7 cellular contexts compared by ENCODE assay signal in genomic region chr6:149145800-149146199, GRCh38.
A peak's percentile ranks its signal among the peaks of the same experiment; 100 is the strongest.
DNase-seq lines count a peak whose midpoint lies in the region; ATAC-seq lines count a peak whose summit lies in the region.
"Not testable (repeated sequence)": the region's sequence is repeated elsewhere in the genome, so short reads cannot be mapped to it uniquely, and the experiment has no call there.

No MANE protein-coding gene starts in this region.

- not testable (repeated sequence) for ATAC-seq in activated CD4-positive, alpha-beta T cell treated with anti-CD3 and anti-CD28 coated beads for 36 hours; naive thymus-derived CD8-positive, alpha-beta T cell

- H3K36me3 Mint-ChIP-seq in CD8-positive, alpha-beta memory T cell = peaks cover 12 to 41% (median 38%) of the 10 kb centered on the region in 3 donors
- peaks cover 58% of the 10 kb centered on the region for H3K36me3 Mint-ChIP-seq in T-helper 1 cell treated with Interleukin-12 subunit alpha and Interleukin-12 subunit beta and Interleukin-4 antibody, amounts not matched to agents 30 μg/mL and 1 μg/mL, for 36 hours (ENCODE audit: low read depth)
- peaks cover 30% of the 10 kb centered on the region for H3K36me3 Mint-ChIP-seq in activated CD4-positive, alpha-beta T cell treated with anti-CD3 and anti-CD28 coated beads for 36 hours (ENCODE audit: low read depth)
- peaks cover 83% of the 10 kb centered on the region for H3K36me3 Mint-ChIP-seq in activated CD4-positive, alpha-beta memory T cell treated with anti-CD3 and anti-CD28 coated beads, Interleukin-2, amount 10 ng/mL, durations not matched to agents 7 days and 5 days (ENCODE audit: low read depth)
- peaks cover 46% of the 10 kb centered on the region for H3K36me3 Mint-ChIP-seq in activated T-helper 1 cell treated with anti-CD3 and anti-CD28 coated beads, Interleukin-12 subunit alpha, Interleukin-12 subunit beta, Interleukin-2, Interleukin-4 antibody, amounts not matched to agents 30 ng/mL and 10 ng/mL and 1 ng/mL, durations not matched to agents 14 hours and 24 hours and 36 hours (ENCODE audit: low read depth)
- peaks cover 30% of the 10 kb centered on the region for H3K36me3 Mint-ChIP-seq in activated naive CD8-positive, alpha-beta T cell
- H3K36me3 Mint-ChIP-seq in naive thymus-derived CD8-positive, alpha-beta T cell = peaks cover 0 to 22% (median 17%) of the 10 kb centered on the region in 3 donors

- H3K4me3 Mint-ChIP-seq in CD8-positive, alpha-beta memory T cell = peak overlapping the region in 5 of 7 donors; percentile 25 to 65 (median 34)
- H3K4me3 Mint-ChIP-seq in T-helper 1 cell treated with Interleukin-12 subunit alpha and Interleukin-12 subunit beta and Interleukin-4 antibody, amounts not matched to agents 30 μg/mL and 1 μg/mL, for 36 hours = peak overlapping the region; percentile 43
- not testable (repeated sequence) for H3K4me3 Mint-ChIP-seq in activated CD4-positive, alpha-beta T cell treated with anti-CD3 and anti-CD28 coated beads for 36 hours; activated naive CD8-positive, alpha-beta T cell; naive thymus-derived CD8-positive, alpha-beta T cell
- peak overlapping the region; percentile 39 for H3K4me3 Mint-ChIP-seq in activated CD4-positive, alpha-beta memory T cell treated with anti-CD3 and anti-CD28 coated beads, Interleukin-2, amount 10 ng/mL, durations not matched to agents 7 days and 5 days
- H3K4me3 Mint-ChIP-seq in activated T-helper 1 cell treated with anti-CD3 and anti-CD28 coated beads, Interleukin-12 subunit alpha, Interleukin-12 subunit beta, Interleukin-2, Interleukin-4 antibody, amounts not matched to agents 30 ng/mL and 10 ng/mL and 1 ng/mL, durations not matched to agents 14 hours and 24 hours and 36 hours = peak overlapping the region; percentile 51

- not testable (repeated sequence) for H3K27me3 Mint-ChIP-seq in CD8-positive, alpha-beta memory T cell; T-helper 1 cell treated with Interleukin-12 subunit alpha and Interleukin-12 subunit beta and Interleukin-4 antibody, amounts not matched to agents 30 μg/mL and 1 μg/mL, for 36 hours (ENCODE audit: low read depth); activated CD4-positive, alpha-beta T cell treated with anti-CD3 and anti-CD28 coated beads for 36 hours; activated CD4-positive, alpha-beta memory T cell treated with anti-CD3 and anti-CD28 coated beads, Interleukin-2, amount 10 ng/mL, durations not matched to agents 7 days and 5 days; activated T-helper 1 cell treated with anti-CD3 and anti-CD28 coated beads, Interleukin-12 subunit alpha, Interleukin-12 subunit beta, Interleukin-2, Interleukin-4 antibody, amounts not matched to agents 30 ng/mL and 10 ng/mL and 1 ng/mL, durations not matched to agents 14 hours and 24 hours and 36 hours (ENCODE audit: insufficient read depth); activated naive CD8-positive, alpha-beta T cell; naive thymus-derived CD8-positive, alpha-beta T cell

- H3K4me1 Mint-ChIP-seq in CD8-positive, alpha-beta memory T cell = peaks cover 56 to 87% (median 85%) of the 10 kb centered on the region in 3 donors
- peaks cover 68% of the 10 kb centered on the region for H3K4me1 Mint-ChIP-seq in T-helper 1 cell treated with Interleukin-12 subunit alpha and Interleukin-12 subunit beta and Interleukin-4 antibody, amounts not matched to agents 30 μg/mL and 1 μg/mL, for 36 hours (ENCODE audit: low read depth)
- H3K4me1 Mint-ChIP-seq in activated CD4-positive, alpha-beta T cell treated with anti-CD3 and anti-CD28 coated beads for 36 hours = peaks cover 62% of the 10 kb centered on the region
- H3K4me1 Mint-ChIP-seq in activated CD4-positive, alpha-beta memory T cell treated with anti-CD3 and anti-CD28 coated beads, Interleukin-2, amount 10 ng/mL, durations not matched to agents 7 days and 5 days = peaks cover 86% of the 10 kb centered on the region
- H3K4me1 Mint-ChIP-seq in activated T-helper 1 cell treated with anti-CD3 and anti-CD28 coated beads, Interleukin-12 subunit alpha, Interleukin-12 subunit beta, Interleukin-2, Interleukin-4 antibody, amounts not matched to agents 30 ng/mL and 10 ng/mL and 1 ng/mL, durations not matched to agents 14 hours and 24 hours and 36 hours (ENCODE audit: low read depth) = peaks cover 86% of the 10 kb centered on the region
- H3K4me1 Mint-ChIP-seq in activated naive CD8-positive, alpha-beta T cell (ENCODE audit: low read depth) = peaks cover 64% of the 10 kb centered on the region
- peaks cover 26 to 58% (median 45%) of the 10 kb centered on the region in 4 donors for H3K4me1 Mint-ChIP-seq in naive thymus-derived CD8-positive, alpha-beta T cell

- not testable (repeated sequence) for DNase-seq in CD8-positive, alpha-beta memory T cell; activated CD4-positive, alpha-beta T cell treated with anti-CD3 and anti-CD28 coated beads for 36 hours; activated CD4-positive, alpha-beta memory T cell treated with anti-CD3 and anti-CD28 coated beads, Interleukin-2, amount 10 ng/mL, durations not matched to agents 7 days and 5 days; activated T-helper 1 cell treated with anti-CD3 and anti-CD28 coated beads, Interleukin-12 subunit alpha, Interleukin-12 subunit beta, Interleukin-2, Interleukin-4 antibody, amounts not matched to agents 30 ng/mL and 10 ng/mL and 1 ng/mL, durations not matched to agents 14 hours and 24 hours and 36 hours (ENCODE audit: low spot score); naive thymus-derived CD8-positive, alpha-beta T cell

- not testable (repeated sequence) for H3K36me3 ChIP-seq in CD8-positive, alpha-beta memory T cell (ENCODE audit: insufficient read depth, low read length)

- peak overlapping the region; percentile 88 to 97 (median 92) for H3K27ac Mint-ChIP-seq in CD8-positive, alpha-beta memory T cell
- H3K27ac Mint-ChIP-seq in T-helper 1 cell treated with Interleukin-12 subunit alpha and Interleukin-12 subunit beta and Interleukin-4 antibody, amounts not matched to agents 30 μg/mL and 1 μg/mL, for 36 hours = peak overlapping the region; percentile 87
- H3K27ac Mint-ChIP-seq in activated CD4-positive, alpha-beta T cell treated with anti-CD3 and anti-CD28 coated beads for 36 hours = peak overlapping the region; percentile 65
- peak overlapping the region; percentile 91 for H3K27ac Mint-ChIP-seq in activated CD4-positive, alpha-beta memory T cell treated with anti-CD3 and anti-CD28 coated beads, Interleukin-2, amount 10 ng/mL, durations not matched to agents 7 days and 5 days
- peak overlapping the region; percentile 96 for H3K27ac Mint-ChIP-seq in activated T-helper 1 cell treated with anti-CD3 and anti-CD28 coated beads, Interleukin-12 subunit alpha, Interleukin-12 subunit beta, Interleukin-2, Interleukin-4 antibody, amounts not matched to agents 30 ng/mL and 10 ng/mL and 1 ng/mL, durations not matched to agents 14 hours and 24 hours and 36 hours
- peak overlapping the region; percentile 78 for H3K27ac Mint-ChIP-seq in activated naive CD8-positive, alpha-beta T cell
- peak overlapping the region in 7 of 10 donors; percentile 19 to 94 (median 57) for H3K27ac Mint-ChIP-seq in naive thymus-derived CD8-positive, alpha-beta T cell

- POLR2A ChIA-PET in CD8-positive, alpha-beta memory T cell (lab: Charles Lee); activated CD4-positive, alpha-beta T cell treated with anti-CD3 and anti-CD28 coated beads for 36 hours (lab: Charles Lee): not testable (repeated sequence)
- POLR2A ChIA-PET in activated CD4-positive, alpha-beta memory T cell treated with anti-CD3 and anti-CD28 coated beads, Interleukin-2, amount 10 ng/mL, durations not matched to agents 7 days and 5 days (lab: Charles Lee) = interaction anchor here (1.2 to 1.9 kb wide), 2 partner anchors 17 to 61 kb away, joined by 5 to 6 read pairs; no protein-coding TSS in a partner anchor
- POLR2A ChIA-PET in naive thymus-derived CD8-positive, alpha-beta T cell (lab: Charles Lee) = interaction anchor here (1.9 kb wide), 1 partner anchor 8 kb away, joined by 6 read pairs; no protein-coding TSS in a partner anchor

- intact Hi-C loops in activated CD4-positive, alpha-beta T cell treated with anti-CD3 and anti-CD28 coated beads for 36 hours (cut with DNase I, micrococcal nuclease) = loop anchor here in 1 of 2 experiments (5.0 to 10.0 kb wide), 2 partner anchors 192 to 349 kb away; no protein-coding TSS in a partner anchor
- intact Hi-C loops in activated T-helper 1 cell treated with anti-CD3 and anti-CD28 coated beads, Interleukin-12 subunit alpha, Interleukin-12 subunit beta, Interleukin-2, Interleukin-4 antibody, amounts not matched to agents 30 ng/mL and 10 ng/mL and 1 ng/mL, durations not matched to agents 14 hours and 24 hours and 36 hours (cut with micrococcal nuclease) = not testable (repeated sequence)

- not testable (repeated sequence) for H3K27ac ChIP-seq in CD8-positive, alpha-beta memory T cell (ENCODE audit: low read depth, low read length)

- H3K4me1 ChIP-seq in CD8-positive, alpha-beta memory T cell (ENCODE audit: insufficient read depth, low read length) = peaks cover 34% of the 10 kb centered on the region

- CTCF ChIA-PET in CD8-positive, alpha-beta memory T cell (lab: Charles Lee) = not testable (repeated sequence)
- CTCF ChIA-PET in activated CD4-positive, alpha-beta T cell treated with anti-CD3 and anti-CD28 coated beads for 36 hours (lab: Charles Lee) = interaction anchor here (0.9 kb wide), 1 partner anchor 8 kb away, joined by 4 read pairs; no protein-coding TSS in a partner anchor
- CTCF ChIA-PET in activated CD4-positive, alpha-beta memory T cell treated with anti-CD3 and anti-CD28 coated beads, Interleukin-2, amount 10 ng/mL, durations not matched to agents 7 days and 5 days (lab: Charles Lee) = interaction anchor here (1.2 kb wide), 1 partner anchor 13 kb away, joined by 3 read pairs; no protein-coding TSS in a partner anchor

- not testable (repeated sequence) for H3K9me3 ChIP-seq in CD8-positive, alpha-beta memory T cell (ENCODE audit: low read length)

- H3K4me3 ChIP-seq in CD8-positive, alpha-beta memory T cell (ENCODE audit: low read length) = not testable (repeated sequence)

- not testable (repeated sequence) for H3K27me3 ChIP-seq in CD8-positive, alpha-beta memory T cell (ENCODE audit: insufficient read depth, low read length, poor library complexity, severe bottlenecking)

- peaks cover 8 to 23% (median 13%) of the 10 kb centered on the region in 5 donors for H3K9me3 Mint-ChIP-seq in CD8-positive, alpha-beta memory T cell
- peaks cover 36% of the 10 kb centered on the region for H3K9me3 Mint-ChIP-seq in T-helper 1 cell treated with Interleukin-12 subunit alpha and Interleukin-12 subunit beta and Interleukin-4 antibody, amounts not matched to agents 30 μg/mL and 1 μg/mL, for 36 hours
- H3K9me3 Mint-ChIP-seq in activated CD4-positive, alpha-beta T cell treated with anti-CD3 and anti-CD28 coated beads for 36 hours (ENCODE audit: low read depth) = peaks cover 23% of the 10 kb centered on the region
- H3K9me3 Mint-ChIP-seq in activated CD4-positive, alpha-beta memory T cell treated with anti-CD3 and anti-CD28 coated beads, Interleukin-2, amount 10 ng/mL, durations not matched to agents 7 days and 5 days = peaks cover 15% of the 10 kb centered on the region
- peaks cover 45% of the 10 kb centered on the region for H3K9me3 Mint-ChIP-seq in activated T-helper 1 cell treated with anti-CD3 and anti-CD28 coated beads, Interleukin-12 subunit alpha, Interleukin-12 subunit beta, Interleukin-2, Interleukin-4 antibody, amounts not matched to agents 30 ng/mL and 10 ng/mL and 1 ng/mL, durations not matched to agents 14 hours and 24 hours and 36 hours
- peaks cover 13% of the 10 kb centered on the region for H3K9me3 Mint-ChIP-seq in activated naive CD8-positive, alpha-beta T cell (ENCODE audit: low read depth)
- H3K9me3 Mint-ChIP-seq in naive thymus-derived CD8-positive, alpha-beta T cell = peaks cover 6 to 36% (median 16%) of the 10 kb centered on the region in 9 donors
